8 cellular contexts compared by ENCODE assay signal in the genomic region with DNA sequence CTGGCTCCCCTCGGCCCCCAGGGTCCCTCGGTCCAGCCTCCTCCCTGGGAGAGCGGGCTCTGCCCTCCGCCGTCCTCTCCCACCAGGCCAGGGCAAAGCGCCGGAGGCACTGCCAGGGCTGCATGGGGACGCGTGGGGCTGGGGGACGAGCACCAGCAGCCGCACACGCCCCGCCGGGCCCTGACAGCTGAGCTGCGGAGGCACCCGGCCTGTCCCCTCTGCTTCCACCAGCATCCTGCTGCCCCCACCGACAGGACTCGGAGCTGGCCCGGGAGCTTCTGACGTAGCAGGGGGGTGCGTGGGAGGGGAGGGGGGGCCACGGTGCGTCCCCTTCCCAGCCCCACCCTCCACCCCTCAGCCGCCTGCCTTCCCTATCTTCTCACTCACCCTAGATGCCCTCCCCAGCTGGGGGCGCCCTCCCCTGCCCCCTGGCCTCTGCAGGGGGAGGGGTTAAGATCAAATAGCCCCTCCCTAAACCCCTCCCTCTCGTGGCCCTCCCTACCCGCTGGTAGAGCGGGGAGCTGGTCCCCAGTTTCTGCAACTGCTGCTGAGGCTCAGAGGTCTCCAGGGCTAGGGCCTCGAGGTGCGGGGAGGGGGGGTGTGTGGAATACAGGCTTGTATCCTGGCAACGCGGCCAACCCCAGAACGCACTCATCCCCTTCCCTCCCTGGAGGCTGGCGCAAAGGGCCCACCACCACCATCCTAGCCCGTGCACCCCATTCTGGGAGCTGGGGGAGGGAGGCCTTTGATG. TPM values are rescaled to one million over a fixed set of nuclear protein-coding genes. Genes with fewer than 3 reads are reported as not detected.
A peak's percentile ranks its signal among the peaks of the same experiment; 100 is the strongest.
DNase-seq lines count a peak whose midpoint lies in the region; ATAC-seq and TF ChIP-seq lines count a peak whose summit lies in the region.

No MANE protein-coding gene starts in this region.

- H3K27me3 ChIP-seq in esophagus squamous epithelium: peaks cover 10 to 95% (median 18%) of the 10 kb centered on the region in 4 donors
- peaks cover 4% of the 10 kb centered on the region; the same call in 1 of the 2 replicates for H3K27me3 ChIP-seq in MG63

- H3K4me3 ChIP-seq in esophagus squamous epithelium (peak overlapping the region in 2 of 4 donors; percentile 62 to 72), MG63 (no peak overlapping the region)

- DNase-seq in CD1c-positive myeloid dendritic cell (ENCODE audit: extremely low spot score) (peak; percentile 21), HuH-7 (ENCODE audit: low spot score) (peak; percentile 52), left kidney (ENCODE audit: low read depth, low spot score) (peak; percentile 81), esophagus squamous epithelium (lab: John Stamatoyannopoulos, UW) (no peak), MG63 (no peak)
- peak; percentile 26 for DNase-seq in activated CD8-positive, alpha-beta memory T cell treated with anti-CD3 and anti-CD28 coated beads, Interleukin-2, amount 50 U/mL, for 4 hours

- TF ChIP-seq POLR2A in esophagus squamous epithelium (IDR thresholded peaks at IDR 0.05): no peak

- no peak for ATAC-seq in HG02678 (IDR thresholded peaks at IDR 0.05; ENCODE audit: unreplicated experiment)
- no peak for ATAC-seq in GM21529 (IDR thresholded peaks at IDR 0.05; ENCODE audit: unreplicated experiment)

- TF ChIP-seq CTCF in esophagus squamous epithelium (IDR thresholded peaks at IDR 0.05): no peak

- H3K9me3 ChIP-seq in esophagus squamous epithelium (no peaks in the 10 kb centered on the region), MG63 (no peaks in the 10 kb centered on the region)

- H3K4me1 ChIP-seq in esophagus squamous epithelium: peaks cover 15 to 37% (median 19%) of the 10 kb centered on the region in 3 donors

- 0 to 2% methylated on average over 7 to 15 of the region's 35 CpGs for WGBS in esophagus squamous epithelium, 2 donors

- intact Hi-C loops in esophagus squamous epithelium (cut with DNase I): no loop called here

- H3K36me3 ChIP-seq in esophagus squamous epithelium (no peaks in the 10 kb centered on the region), MG63 (no peaks in the 10 kb centered on the region)

- H3K27ac ChIP-seq in esophagus squamous epithelium: no peak overlapping the region

RNA-seq across cellular contexts. Expression of a gene that starts 1.1 kb away (rescaled TPM):
- total RNA-seq in esophagus squamous epithelium: 1 to 10 TPM in 3 of 4 donors, under 1 TPM in 1; 0.09 to 1.7 (median 1.3) TPM
- total RNA-seq in MG63 (2014; rRNA removed; shearing (Covaris generic); ENCODE audit: low replicate concordance): 0.05 and 0.07 TPM in 2 replicates

Comparison
In these comparisons a context has a peak if more than half of its experiments do, and no peak if none do; other contexts are left out.
1. DNase-seq: peak in CD1c-positive myeloid dendritic cell (single experiment), HuH-7 (single experiment), activated CD8-positive, alpha-beta memory T cell treated with anti-CD3 and anti-CD28 coated beads, Interleukin-2, amount 50 U/mL, for 4 hours (single experiment) and left kidney (single experiment); none in esophagus squamous epithelium (single experiment) and MG63 (single experiment).